8 cellular contexts compared by ENCODE assay signal in the genomic region with DNA sequence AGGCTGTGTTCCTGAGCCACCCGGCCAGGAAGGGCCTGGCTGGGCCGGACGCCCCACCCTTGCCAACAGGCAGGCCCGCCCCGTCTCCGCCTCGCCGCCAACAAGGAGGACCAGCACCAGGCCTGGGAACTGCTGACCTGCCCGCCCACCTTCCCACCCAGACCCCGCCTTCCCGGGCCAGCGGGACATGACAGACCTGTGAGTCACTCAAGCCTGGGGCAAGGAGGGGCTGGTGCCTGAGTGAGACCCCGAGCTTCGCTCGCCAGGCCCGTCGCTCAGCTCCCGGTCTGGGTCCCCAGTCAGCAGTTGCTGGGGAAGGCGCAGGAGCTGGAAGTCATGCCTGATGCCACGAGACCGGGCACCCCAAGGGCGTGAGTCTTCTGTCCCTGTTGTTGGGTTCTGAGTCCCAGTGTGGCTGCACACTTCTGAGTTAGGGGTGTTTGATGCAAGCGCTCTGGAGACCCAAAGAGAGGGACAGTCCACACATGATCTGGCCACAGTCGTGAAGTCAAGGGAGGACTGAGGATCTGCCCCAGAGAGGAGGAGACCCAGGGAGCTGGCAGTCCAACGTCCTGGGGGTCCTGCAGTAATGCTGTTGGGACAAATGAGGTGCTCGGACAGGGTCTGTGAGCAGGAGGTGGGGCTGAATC. TPM values are rescaled to one million over a fixed set of nuclear protein-coding genes. Genes with fewer than 3 reads are reported as not detected.
A peak's percentile ranks its signal among the peaks of the same experiment; 100 is the strongest.
DNase-seq lines count a peak whose midpoint lies in the region; ATAC-seq and TF ChIP-seq lines count a peak whose summit lies in the region.

Gene DNASE1L1 (minus strand): TSS at position 33 of the 650 bp plus-strand sequence. CDS start 3,686 bp downstream, outside the sequence.

- intact Hi-C loops in OCI-LY7 (cut with micrococcal nuclease; ENCODE audit: unreplicated experiment), result no loop called here
- intact Hi-C loops in breast epithelium (cut with DNase I; ENCODE audit: low total_unique reads), result loop anchor here (5.0 kb wide), 1 partner anchor 72 kb away; no protein-coding TSS in a partner anchor

- peaks cover 0 to 36% of the 10 kb centered on the region in 2 donors for H3K27me3 ChIP-seq in breast epithelium

- H3K9me2 ChIP-seq in OCI-LY7 (ENCODE audit: insufficient read depth, low read length), result no peaks in the 10 kb centered on the region

- H3K36me3 ChIP-seq in OCI-LY7 (ENCODE audit: insufficient read depth, low read length) (peaks cover 9% of the 10 kb centered on the region; the same call in 1 of the 2 replicates), breast epithelium (no peaks in the 10 kb centered on the region)

- H3K4me1 ChIP-seq in OCI-LY7 (ENCODE audit: insufficient read depth, low read length, poor library complexity, severe bottlenecking), result peaks cover 24% of the 10 kb centered on the region
- no peaks in the 10 kb centered on the region for H3K4me1 ChIP-seq in breast epithelium

- no peak for TF ChIP-seq POLR2A in breast epithelium (IDR thresholded peaks at IDR 0.05)

- no peaks in the 10 kb centered on the region for H3K79me2 ChIP-seq in OCI-LY7 (ENCODE audit: insufficient read depth, low read depth, low read length)

- peak within 1 kb of the TSS; percentile 36; the same call in 1 of the 2 replicates for H2AFZ ChIP-seq in OCI-LY7 (ENCODE audit: low read length)

- H3K27ac ChIP-seq in OCI-LY7 (ENCODE audit: low read depth, low read length, poor library complexity, severe bottlenecking), result no peak within 1 kb of the TSS
- peak within 1 kb of the TSS; percentile 48 to 72 for H3K27ac ChIP-seq in breast epithelium

- H3K9me3 ChIP-seq in OCI-LY7 (ENCODE audit: low read length), result no peaks in the 10 kb centered on the region
- no peaks in the 10 kb centered on the region for H3K9me3 ChIP-seq in breast epithelium

- POLR2A ChIA-PET in OCI-LY7 (lab: Charles Lee), result no interaction called here

- BruUV-seq in OCI-LY7 (replicated peaks; lab: Mats Ljungman, UMichigan), result no TSS peak

- TF ChIP-seq CTCF in AG09319 (IDR thresholded peaks at IDR 0.05; ENCODE audit: low read depth, low read length), result no peak
- TF ChIP-seq CTCF in OCI-LY7 (conservative IDR thresholded peaks at IDR 0.05; ENCODE audit: low read length), result no peak
- TF ChIP-seq CTCF in breast epithelium (IDR thresholded peaks at IDR 0.05), result no peak

- ATAC-seq in GM19372 (IDR thresholded peaks at IDR 0.05; ENCODE audit: low read depth, unreplicated experiment) (peak; percentile 47), HG03571 (IDR thresholded peaks at IDR 0.05; ENCODE audit: unreplicated experiment) (no peak)

- H3K4me2 ChIP-seq in OCI-LY7 (ENCODE audit: low read length), result peak within 1 kb of the TSS; percentile 60

- no peaks in the 10 kb centered on the region for H4K20me1 ChIP-seq in OCI-LY7 (ENCODE audit: insufficient read depth, low read length)

- DNase-seq in AG09319 (ENCODE audit: extremely low read depth, low read depth) (peak; percentile 61), OCI-LY7 (ENCODE audit: low spot score) (no peak), breast epithelium (ENCODE audit: low spot score in 2 of 2) (peak in 1 of 2 donors; percentile 55), islet precursor cell (peak; percentile 99), smooth muscle cell of the brain vasculature (ENCODE audit: low read depth, low spot score) (peak; percentile 69), NCI-H1694 treated with DMSO at 0.1 percent for 48 hours (lab: John Stamatoyannopoulos, UW) (no peak)

- H3K4me3 ChIP-seq in OCI-LY7 (ENCODE audit: low read depth, low read length, poor library complexity, severe bottlenecking) (peak within 1 kb of the TSS; percentile 3), breast epithelium (peak within 1 kb of the TSS; percentile 35 to 52 (median 37))

- CTCF ChIA-PET in OCI-LY7 (lab: Charles Lee; ENCODE audit: unreplicated experiment), result no interaction called here

RNA-seq across cellular contexts. Expression of gene DNASE1L1, which starts in this region (rescaled TPM):
- total RNA-seq in OCI-LY7 (2014; rRNA removed; shearing (Covaris generic)), result 13.4 and 23.1 TPM in 2 replicates
- total RNA-seq in OCI-LY7 (2022) (21.5 and 30.1 TPM in 2 replicates), breast epithelium (10 to 100 TPM; 26.2 to 44.3 (median 26.9) TPM)

Comparison
In these comparisons a context has a peak if more than half of its experiments do, and no peak if none do; other contexts are left out.
1. DNase-seq: peak in AG09319 (single experiment), islet precursor cell (single experiment) and smooth muscle cell of the brain vasculature (single experiment); none in OCI-LY7 (single experiment) and NCI-H1694 treated with DMSO at 0.1 percent for 48 hours (single experiment).